Comparison of ENCODE assay signal across 13 cellular contexts in the genomic region with DNA sequence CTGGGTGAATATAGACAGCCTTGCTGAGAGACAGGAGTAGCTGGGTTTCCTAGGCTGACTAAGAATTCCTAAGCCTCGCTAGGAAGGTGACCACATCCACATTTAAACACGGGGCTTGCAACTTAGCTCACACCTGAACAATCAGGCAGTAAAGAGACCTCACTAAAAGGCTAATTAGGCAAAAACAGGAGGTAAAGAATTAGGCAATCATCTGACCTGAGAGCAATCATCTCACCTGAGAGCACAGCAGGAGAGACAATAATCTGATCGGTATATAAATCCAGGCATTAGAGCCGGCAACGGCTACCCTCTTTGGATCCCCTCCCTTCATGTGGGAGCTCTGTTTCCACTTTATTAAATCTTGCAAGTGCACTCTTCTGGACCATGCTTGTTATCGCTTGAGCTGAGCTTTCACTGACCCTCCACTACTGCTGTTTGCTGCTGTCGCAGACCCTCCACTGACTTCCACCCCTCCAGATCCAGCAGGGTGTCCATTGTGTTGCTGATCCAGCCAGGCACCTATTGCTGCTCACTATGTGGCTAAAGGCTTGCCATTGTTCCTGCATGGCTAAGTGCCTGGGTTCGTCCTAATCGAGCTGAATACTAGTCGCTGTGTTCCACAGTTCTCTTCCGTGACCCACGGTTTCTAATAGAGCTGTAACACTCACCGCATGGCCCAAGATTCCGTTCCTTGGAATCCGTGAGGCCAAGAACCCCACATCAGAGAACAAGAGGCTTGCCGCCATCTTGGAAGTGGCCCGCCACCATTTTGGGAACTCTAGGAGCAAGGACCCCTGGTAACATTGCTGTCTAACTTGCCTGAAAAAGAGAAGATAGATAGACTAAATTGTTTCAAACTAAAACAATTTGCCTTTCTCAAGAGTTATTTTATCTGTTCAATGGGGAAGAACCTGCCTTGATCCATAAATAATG.
"Had no signal": no experiment of that assay in that cellular context is flagged by ENCODE, and none has a peak within 500 bp of the region (broad histone marks: within the 10 kb centered on the region; RNA-seq: fewer than 3 reads in every experiment).

No MANE protein-coding gene starts in this region.

- H3K4me3 Mint-ChIP-seq: activated B cell treated with CpG ODN at 0.5 μM for 24 hours; stimulated activated memory B cell treated with anti-CD40 and anti-IgM and Interleukin-4, amounts not matched to agents 10 μg/mL and 1 μg/mL and 100 μg/mL, for 72 hours had no signal

- H3K4me1 Mint-ChIP-seq: activated B cell treated with CpG ODN at 0.5 μM for 24 hours had no signal

- DNase-seq: activated B cell treated with CpG ODN at 0.5 μM for 24 hours; activated CD4-positive, alpha-beta T cell treated with anti-CD3 and anti-CD28 coated beads, Interleukin-2, amount 50 U/mL, for 4 hours; activated CD8-positive, alpha-beta memory T cell treated with anti-CD3 and anti-CD28 coated beads, Interleukin-2, amount 50 U/mL, for 4 hours; heart right ventricle; kidney glomerular epithelial cell; naive thymus-derived CD8-positive, alpha-beta T cell; psoas muscle; right lobe of liver; SK-N-SH; T-helper 1 cell; trophoblast cell had no signal

- H3K27ac ChIP-seq: cardiac muscle cell, heart right ventricle, psoas muscle, right lobe of liver had no signal

- H3K27ac Mint-ChIP-seq: activated B cell treated with CpG ODN at 0.5 μM for 24 hours; stimulated activated memory B cell treated with anti-CD40 and anti-IgM and Interleukin-4, amounts not matched to agents 10 μg/mL and 1 μg/mL and 100 μg/mL, for 72 hours had no signal

- ATAC-seq: heart right ventricle; psoas muscle; right lobe of liver; stimulated activated memory B cell treated with anti-CD40 and anti-IgM and Interleukin-4, amounts not matched to agents 10 μg/mL and 1 μg/mL and 100 μg/mL, for 72 hours had no signal

- H3K4me3 ChIP-seq: cardiac muscle cell, heart right ventricle, psoas muscle, right lobe of liver had no signal

- H3K27me3 Mint-ChIP-seq: activated B cell treated with CpG ODN at 0.5 μM for 24 hours; naive thymus-derived CD8-positive, alpha-beta T cell; stimulated activated memory B cell treated with anti-CD40 and anti-IgM and Interleukin-4, amounts not matched to agents 10 μg/mL and 1 μg/mL and 100 μg/mL, for 72 hours had no signal

- H3K9me3 ChIP-seq: psoas muscle, right lobe of liver, SK-N-SH had no signal

- H3K27me3 ChIP-seq: cardiac muscle cell, heart right ventricle, right lobe of liver had no signal

- H3K4me1 ChIP-seq: heart right ventricle, psoas muscle, right lobe of liver had no signal

- H3K36me3 ChIP-seq: cardiac muscle cell, heart right ventricle, right lobe of liver had no signal
